ENCODE assay signal across 8 cellular contexts in the genomic region with DNA sequence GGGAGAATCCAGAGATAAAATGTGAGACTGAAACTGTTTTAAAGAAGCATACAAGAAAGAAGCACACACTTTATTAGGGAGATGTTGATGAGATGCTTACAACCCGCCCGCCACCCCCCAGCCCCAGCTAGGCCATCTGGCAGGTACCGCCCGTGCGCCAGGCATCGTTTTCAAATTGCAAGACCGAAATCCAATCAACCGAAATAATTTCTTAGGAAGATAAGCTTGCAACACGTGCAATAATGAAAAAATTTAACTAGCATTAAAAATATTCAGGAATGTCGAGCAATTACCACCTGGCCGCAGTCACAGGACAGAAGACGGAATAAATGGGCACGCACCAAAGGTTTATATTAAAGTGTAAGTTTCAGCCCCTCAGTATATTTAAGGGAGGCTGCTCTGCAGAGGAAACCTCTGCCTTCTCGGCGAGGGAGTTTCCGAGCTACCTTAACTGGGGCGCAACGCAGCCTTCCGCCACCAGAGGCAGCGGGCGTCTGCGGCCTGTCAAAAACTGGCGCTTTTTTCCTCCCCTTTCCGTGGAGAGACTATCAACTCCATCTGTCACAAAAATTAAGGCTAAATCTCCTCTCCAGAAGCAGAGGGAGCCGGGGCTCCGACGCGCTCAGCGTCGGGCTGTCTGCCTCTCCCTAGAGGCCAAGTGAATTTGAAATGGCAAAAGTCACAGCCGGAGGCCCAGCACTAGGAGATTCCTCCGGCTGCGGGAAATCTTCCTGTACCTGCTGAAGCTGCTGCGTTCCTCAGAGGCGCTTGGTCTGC. TPM values are rescaled to one million over a fixed set of nuclear protein-coding genes. Genes with fewer than 3 reads are reported as not detected.
DNase-seq lines count a peak whose midpoint lies in the region; ATAC-seq lines count a peak whose summit lies in the region.

No MANE protein-coding gene starts in this region.

- H3K9me3 ChIP-seq in NT2/D1 (ENCODE audit: insufficient read depth, low read length) = peaks cover 12% of the 10 kb centered on the region; the same call in 1 of the 2 replicates
- H3K9me3 ChIP-seq in esophagus (ENCODE audit: control insufficient read depth in 2 of 2, insufficient read depth in 1 of 2, low read depth in 1 of 2, low read length in 1 of 2) = no peaks in the 10 kb centered on the region
- H3K9me3 ChIP-seq in muscle layer of colon (ENCODE audit: low read length) = no peaks in the 10 kb centered on the region

- H3K36me3 ChIP-seq in NT2/D1 (ENCODE audit: insufficient read depth, insufficient read length, low read length) (no peaks in the 10 kb centered on the region), esophagus (ENCODE audit: control insufficient read depth in 2 of 2, insufficient read depth in 2 of 2, low read length in 1 of 2) (no peaks in the 10 kb centered on the region), muscle layer of colon (ENCODE audit: insufficient read depth, low read length) (peaks cover 8% of the 10 kb centered on the region)

- no peaks in the 10 kb centered on the region for H3K4me1 ChIP-seq in NT2/D1 (ENCODE audit: insufficient read depth, insufficient read length)
- no peaks in the 10 kb centered on the region for H3K4me1 ChIP-seq in esophagus (ENCODE audit: control insufficient read depth in 2 of 2, insufficient read depth in 2 of 2, low read length in 1 of 2)
- H3K4me1 ChIP-seq in muscle layer of colon (ENCODE audit: insufficient read depth, low read length) = peaks cover 18% of the 10 kb centered on the region

- peak; percentile 80 for DNase-seq in AG20443 (ENCODE audit: low spot score)
- DNase-seq in NT2/D1 (ENCODE audit: low read depth, low spot score) = no peak
- DNase-seq in activated T-cell treated with anti-CD3 and anti-CD28 coated beads, Interleukin-2, amount 50 U/mL, for 1 hour = peak; percentile 79
- DNase-seq in stimulated activated CD8-positive, alpha-beta memory T cell treated with anti-CD3 and anti-CD28 coated beads, Interleukin-4, amount 100 ng/mL, for 48 hours = peak; percentile 81

- no peaks in the 10 kb centered on the region for H3K27me3 ChIP-seq in NT2/D1 (ENCODE audit: insufficient read depth, insufficient read length)
- H3K27me3 ChIP-seq in esophagus (ENCODE audit: control insufficient read depth in 1 of 2, insufficient read depth in 2 of 2, low read length in 2 of 2) = no peaks in the 10 kb centered on the region
- H3K27me3 ChIP-seq in muscle layer of colon (ENCODE audit: control insufficient read depth in 1 of 2, insufficient read depth in 2 of 2, low read length in 2 of 2) = no peaks in the 10 kb centered on the region

- H3K9ac ChIP-seq in NT2/D1 (ENCODE audit: insufficient read length, low read depth) (peak overlapping the region; percentile 77), muscle layer of colon (ENCODE audit: low read length) (peak overlapping the region; percentile 95)

- peak overlapping the region; percentile 16 to 82 for H3K27ac ChIP-seq in esophagus (ENCODE audit: low read depth in 2 of 2, low read length in 1 of 2)
- peak overlapping the region; percentile 94 for H3K27ac ChIP-seq in muscle layer of colon (ENCODE audit: low read depth, low read length)

- ATAC-seq in GM19025 (IDR thresholded peaks at IDR 0.05; ENCODE audit: low read depth, unreplicated experiment) (peak; percentile 44), HG03342 (IDR thresholded peaks at IDR 0.05; ENCODE audit: unreplicated experiment) (peak; percentile 77)

- H3K4me3 ChIP-seq in NT2/D1 (ENCODE audit: insufficient read length, low read depth) (peak overlapping the region; percentile 49), esophagus (ENCODE audit: low read depth in 1 of 2, low read length in 2 of 2) (peak overlapping the region; percentile 38 to 72), muscle layer of colon (ENCODE audit: low read depth in 1 of 2, low read length in 2 of 2) (peak overlapping the region; percentile 71 to 93)

- WGBS in esophagus, 2 donors = 1% methylated on average over 35 of the region's 35 CpGs

RNA-seq across cellular contexts. Expression of gene GAS1, which starts 1.0 kb away (rescaled TPM):
- polyA plus RNA-seq in esophagus = 1 to 10 TPM; 1.1 to 3.6 TPM
